In the genomic region with DNA sequence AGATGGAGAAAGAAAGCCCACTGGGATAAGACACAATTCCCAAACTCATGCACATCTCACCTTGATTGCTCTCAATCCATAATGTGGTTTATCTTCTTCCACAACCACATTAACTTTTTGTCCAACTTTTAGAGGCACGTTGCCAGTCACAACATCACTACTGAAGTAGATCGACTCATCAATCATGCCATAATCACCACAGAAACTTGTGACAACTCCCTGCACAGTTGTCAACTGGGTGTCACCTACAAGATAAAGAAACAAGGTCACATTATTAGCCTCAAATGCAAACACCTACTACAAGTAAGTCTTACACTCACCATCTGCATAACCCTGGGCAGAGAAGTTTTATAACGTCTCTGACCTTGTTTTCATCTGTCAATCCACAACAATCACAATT, we compare ENCODE assay signal across 14 cellular contexts. TPM values are rescaled to one million over a fixed set of nuclear protein-coding genes. Genes with fewer than 3 reads are reported as not detected.
"Had no signal": no experiment of that assay in that cellular context is flagged by ENCODE, and none has a peak within 500 bp of the region (broad histone marks: within the 10 kb centered on the region; RNA-seq: fewer than 3 reads in every experiment).

No MANE protein-coding gene starts in this region.

RNA-seq across cellular contexts. Expression of gene CT55, which starts 1.7 kb away (rescaled TPM):
- total RNA-seq: stomach, subcutaneous adipose tissue, suprapubic skin, temporal lobe, thoracic aorta, thyroid gland, tibial nerve, transverse colon, upper lobe of left lung, upper lobe of right lung, ureter, urinary bladder, uterus, vagina had no signal
- polyA plus RNA-seq: stomach, urinary bladder had no signal

RNA-seq across cellular contexts. Expression of gene ETDB, which starts 49.2 kb away (rescaled TPM):
- total RNA-seq: stomach, subcutaneous adipose tissue, suprapubic skin, temporal lobe, thoracic aorta, thyroid gland, tibial nerve, transverse colon, upper lobe of left lung, upper lobe of right lung, ureter, urinary bladder, uterus, vagina had no signal
- polyA plus RNA-seq: stomach, urinary bladder had no signal
